In genomic region chr9:112331676-112331955, GRCh38 we compare ENCODE assay signal across 7 cellular contexts. TPM values are rescaled to one million over a fixed set of nuclear protein-coding genes. Genes with fewer than 3 reads are reported as not detected.
DNase-seq lines count a peak whose midpoint lies in the region; ATAC-seq, FAIRE-seq and TF ChIP-seq lines count a peak whose summit lies in the region.

No MANE protein-coding gene starts in this region.

- no peak for TF ChIP-seq RAD21 in H1 (IDR thresholded peaks at IDR 0.05 in 1 of 2, conservative IDR thresholded peaks at IDR 0.05 in 1 of 2; ENCODE audit: low read depth in 2 of 2, low read length in 2 of 2)

- H3K9ac ChIP-seq in H1 (replicated peaks in 1 of 4; ENCODE audit: extremely low read depth in 1 of 4, low read depth in 3 of 4, low read length in 3 of 4): no peak overlapping the region; a peak in 2 of 7 replicates

- no peaks in the 10 kb centered on the region for H3K9me2 ChIP-seq in OCI-LY7 (ENCODE audit: insufficient read depth, low read length)

- H2BK12ac ChIP-seq in H1 (ENCODE audit: low read depth, low read length): no peak overlapping the region

- H2BK120ac ChIP-seq in H1 (replicated peaks; ENCODE audit: low read depth, low read length): no peak overlapping the region

- H4K5ac ChIP-seq in H1 (ENCODE audit: insufficient read length, low read depth, low read length): no peak overlapping the region

- intact Hi-C loops in OCI-LY7 (cut with micrococcal nuclease; ENCODE audit: unreplicated experiment) (loop anchor here (5.0 kb wide), 2 partner anchors 386 to 849 kb away; partner anchors contain the start of genes ECPAS and INIP), psoas muscle (cut with DNase I) (loop anchor here (5.0 to 10.0 kb wide), 4 partner anchors 167 to 847 kb away; partner anchors contain the start of genes UGCG (in 2 of the 2) and ECPAS (in 1 of the 2)), prostate gland (cut with DNase I) (loop anchor here (5.0 to 10.0 kb wide), 5 partner anchors 51 to 483 kb away; partner anchors contain the start of genes HSDL2 and INIP)

- peaks cover 26% of the 10 kb centered on the region for H3K36me3 ChIP-seq in OCI-LY7 (ENCODE audit: insufficient read depth, low read length)
- H3K36me3 ChIP-seq in H1 (ENCODE audit: control insufficient read depth in 2 of 4, insufficient read depth in 4 of 4, low read length in 3 of 4): no peaks in the 10 kb centered on the region
- no peaks in the 10 kb centered on the region for H3K36me3 ChIP-seq in psoas muscle (ENCODE audit: insufficient read depth in 1 of 2, low read depth in 1 of 2)
- no peaks in the 10 kb centered on the region for H3K36me3 ChIP-seq in prostate gland

- H3K4ac ChIP-seq in H1 (replicated peaks; ENCODE audit: insufficient read length, low read depth, low read length): no peak overlapping the region

- H2AK5ac ChIP-seq in H1 (ENCODE audit: low read depth, low read length): no peak overlapping the region

- 67% methylated on average over 3 of the region's 3 CpGs; no CpG with 5 or more reads in 1 of the 2 experiments for WGBS in H1 (ENCODE audit: extremely low coverage in 1 of 2, insufficient coverage in 1 of 2, insufficient read length in 1 of 2, insufficient replicate concordance in 2 of 2, low coverage in 1 of 2, low lambda C conversion rate in 2 of 2, missing lambda C conversion rate in 1 of 2), 2 experiments
- 78 to 90% (median 86%) methylated on average over 3 of the region's 3 CpGs for WGBS in psoas muscle, 3 donors
- 56% methylated on average over 3 of the region's 3 CpGs for WGBS in prostate gland

- TF ChIP-seq EP300 in H1 (IDR thresholded peaks at IDR 0.05; ENCODE audit: borderline replicate concordance in 1 of 2, low read depth in 2 of 2, low read length in 2 of 2): no peak

- POLR2A ChIA-PET in OCI-LY7 (lab: Charles Lee) (interaction anchor here (0.7 to 1.1 kb wide), 2 partner anchors 24 to 165 kb away, joined by 3 read pairs; no protein-coding TSS in a partner anchor), H1 (lab: Charles Lee; ENCODE audit: partially characterized antibody) (interaction anchor here (0.6 kb wide), 1 partner anchor 20 kb away, joined by 3 read pairs; no protein-coding TSS in a partner anchor)

- no peak for TF ChIP-seq CTCF in OCI-LY7 (conservative IDR thresholded peaks at IDR 0.05; ENCODE audit: low read length)
- TF ChIP-seq CTCF in H1 (IDR thresholded peaks at IDR 0.05; ENCODE audit: control extremely low read depth in 1 of 3, insufficient read depth in 1 of 3, low read depth in 1 of 3, low read length in 3 of 3): no peak
- TF ChIP-seq CTCF in psoas muscle (IDR thresholded peaks at IDR 0.05): no peak
- no peak for TF ChIP-seq CTCF in prostate gland (IDR thresholded peaks at IDR 0.05)

- H3K18ac ChIP-seq in H1 (ENCODE audit: extremely low read depth, low read length): no peak overlapping the region

- CTCF ChIA-PET in OCI-LY7 (lab: Charles Lee; ENCODE audit: unreplicated experiment) (no interaction called here), H1 (lab: Charles Lee; ENCODE audit: partially characterized antibody) (interaction anchor here (0.9 to 1.8 kb wide), 8 partner anchors 9 to 253 kb away, joined by 3 to 7 read pairs (median 4); no protein-coding TSS in a partner anchor)

- H2AFZ ChIP-seq in OCI-LY7 (ENCODE audit: low read length) (no peak overlapping the region), H1 (ENCODE audit: low read length) (no peak overlapping the region)

- H3K4me2 ChIP-seq in OCI-LY7 (ENCODE audit: low read length) (peak overlapping the region; percentile 89), H1 (ENCODE audit: insufficient read depth in 1 of 2, low read depth in 2 of 2, low read length in 2 of 2) (peak overlapping the region; percentile 62)

- H2BK20ac ChIP-seq in H1 (ENCODE audit: low read length): no peak overlapping the region

- H4K20me1 ChIP-seq in OCI-LY7 (ENCODE audit: insufficient read depth, low read length) (peaks cover 11% of the 10 kb centered on the region; the same call in 1 of the 2 replicates), H1 (replicated peaks in 1 of 2; ENCODE audit: control insufficient read depth in 1 of 2, insufficient read depth in 2 of 2, low read length in 2 of 2) (peaks cover 0 to 4% of the 10 kb centered on the region in 2 experiments)

- H3K4me3 ChIP-seq in OCI-LY7 (ENCODE audit: low read depth, low read length, poor library complexity, severe bottlenecking) (peak overlapping the region; percentile 86), H1 (ENCODE audit: extremely low read depth in 1 of 4, insufficient read depth in 2 of 4, low read depth in 3 of 4, low read length in 4 of 4) (peak overlapping the region; percentile 79 to 94 (median 84); a peak in 7 of 8 replicates), psoas muscle (peak overlapping the region; percentile 76), prostate gland (peak overlapping the region in 1 of 2 donors; percentile 2)

- H2BK15ac ChIP-seq in H1 (ENCODE audit: low read length): no peak overlapping the region

- no peak overlapping the region for H4K91ac ChIP-seq in H1 (replicated peaks; ENCODE audit: insufficient read length, low read length)

- no peak overlapping the region for H3K14ac ChIP-seq in H1 (ENCODE audit: insufficient read length)

- H3K4me1 ChIP-seq in OCI-LY7 (ENCODE audit: insufficient read depth, low read length, poor library complexity, severe bottlenecking) (peaks cover 23% of the 10 kb centered on the region), H1 (replicated peaks in 1 of 4; ENCODE audit: control insufficient read depth in 3 of 4, insufficient read depth in 4 of 4, low read length in 3 of 4) (peaks cover 0 to 6% (median 0%) of the 10 kb centered on the region in 4 experiments; a peak in 3 of 7 replicates), psoas muscle (peaks cover 16% of the 10 kb centered on the region), prostate gland (replicated peaks) (no peaks in the 10 kb centered on the region)

- no peak overlapping the region for H3K56ac ChIP-seq in H1 (replicated peaks; ENCODE audit: insufficient read length, low read depth, low read length)

- H2BK5ac ChIP-seq in H1 (ENCODE audit: low read depth, low read length): no peak overlapping the region

- no TSS peak for BruUV-seq in OCI-LY7 (replicated peaks; lab: Mats Ljungman, UMichigan)

- H4K8ac ChIP-seq in H1 (ENCODE audit: extremely low read depth, insufficient read depth, low read length): no peak overlapping the region

- peaks cover 62% of the 10 kb centered on the region for H3K79me2 ChIP-seq in OCI-LY7 (ENCODE audit: insufficient read depth, low read depth, low read length)
- H3K79me2 ChIP-seq in H1 (ENCODE audit: control insufficient read depth in 1 of 2, insufficient read depth in 2 of 2, low read length in 2 of 2): peaks cover 14 to 59% of the 10 kb centered on the region in 2 experiments

- H3K27me3 ChIP-seq in H1 (replicated peaks in 1 of 4; ENCODE audit: control insufficient read depth in 3 of 4, extremely low read depth in 1 of 4, insufficient read depth in 3 of 4, low read length in 3 of 4): no peaks in the 10 kb centered on the region
- H3K27me3 ChIP-seq in psoas muscle (ENCODE audit: insufficient read depth in 3 of 3, low read length in 2 of 3): no peaks in the 10 kb centered on the region
- no peaks in the 10 kb centered on the region for H3K27me3 ChIP-seq in prostate gland (replicated peaks; ENCODE audit: insufficient read depth)

- TF ChIP-seq POLR2A in GM12892 (IDR thresholded peaks at IDR 0.05; ENCODE audit: low read depth, low read length) (no peak), H1 (IDR thresholded peaks at IDR 0.05; ENCODE audit: control extremely low read depth in 1 of 2, low read depth in 2 of 2, low read length in 2 of 2) (no peak), prostate gland (IDR thresholded peaks at IDR 0.05) (no peak)

- ATAC-seq in psoas muscle: no peak

- H3K27ac ChIP-seq in OCI-LY7 (ENCODE audit: low read depth, low read length, poor library complexity, severe bottlenecking) (peak overlapping the region; percentile 91), H1 (ENCODE audit: low read depth, low read length) (no peak overlapping the region), psoas muscle (no peak overlapping the region), prostate gland (no peak overlapping the region)

- DNase-seq in GM12892 (ENCODE audit: insufficient read length) (no peak), OCI-LY7 (ENCODE audit: low spot score) (peak; percentile 17), H1 (ENCODE audit: low read depth in 1 of 2, low spot score in 2 of 2) (no peak), psoas muscle (no peak), prostate gland (ENCODE audit: low spot score) (no peak), germinal center (ENCODE audit: low spot score) (no peak)
- no peak for DNase-seq in stimulated activated CD8-positive, alpha-beta memory T cell treated with anti-CD3 and anti-CD28 coated beads, Interleukin-4, amount 100 ng/mL, for 48 hours

- H3K23ac ChIP-seq in H1 (ENCODE audit: insufficient read length): no peak overlapping the region

- FAIRE-seq in GM12892 (lab: Jason Lieb, UNC): peak; percentile 50
- FAIRE-seq in H1 (lab: Jason Lieb, UNC): no peak

- H3K79me1 ChIP-seq in H1 (ENCODE audit: low read depth, low read length): peaks cover 2% of the 10 kb centered on the region; the same call in 1 of the 2 replicates

- no peaks in the 10 kb centered on the region for H3K9me3 ChIP-seq in OCI-LY7 (ENCODE audit: low read length)
- no peaks in the 10 kb centered on the region for H3K9me3 ChIP-seq in H1 (ENCODE audit: insufficient read depth in 2 of 2, low read depth in 1 of 2, low read length in 1 of 2)
- H3K9me3 ChIP-seq in psoas muscle: no peaks in the 10 kb centered on the region
- H3K9me3 ChIP-seq in prostate gland: no peaks in the 10 kb centered on the region

- peaks cover 2% of the 10 kb centered on the region; the same call in 1 of the 2 replicates for H3K23me2 ChIP-seq in H1 (ENCODE audit: low read depth, low read length)

RNA-seq across cellular contexts. Expression of gene PTBP3, which starts 1.8 kb away (rescaled TPM):
- polyA plus RNA-seq in GM12892 (2012; ENCODE audit: missing spikeins): 35.9 TPM
- 33.2 and 38.1 TPM in 2 replicates for total RNA-seq in OCI-LY7 (2014; rRNA removed; shearing (Covaris generic))
- 98.2 and 129 TPM in 2 replicates for total RNA-seq in OCI-LY7 (2022)
- total RNA-seq in H1 (2021; fragmentation: NEBNext Ultra II Directional; extraction: Animal tissue kit (Norgen Biotek cat#: 25700)): 104 and 124 TPM in 2 replicates
- 51.0 and 87.8 TPM in 2 replicates for polyA plus RNA-seq in H1 (2011; rRNA removed)
- 35.2 TPM for polyA plus RNA-seq in H1 (2011; cell fraction: cytosol; rRNA removed)
- 22.6 TPM for polyA plus RNA-seq in H1 (2011; cell fraction: nucleus; rRNA removed)
- polyA plus RNA-seq in H1 (2012, experiment 1 of 2): 15.7 to 34.2 TPM (median 28.2 TPM) in 4 replicates
- polyA plus RNA-seq in H1 (2012, experiment 2 of 2): 2.9 TPM
- polyA plus RNA-seq in H1 (2013, experiment 1 of 2): 48.2 TPM
- polyA plus RNA-seq in H1 (2013, experiment 2 of 2): 46.7 TPM
- polyA minus RNA-seq in H1 (2011; rRNA and poly(A)+ RNA removed): 168 and 239 TPM in 2 replicates
- polyA minus RNA-seq in H1 (2011; cell fraction: cytosol; rRNA and poly(A)+ RNA removed): 51.4 TPM
- 56.7 TPM for polyA minus RNA-seq in H1 (2011; cell fraction: nucleus; rRNA and poly(A)+ RNA removed)
- total RNA-seq in psoas muscle: 10 to 100 TPM in 2 of 4 donors, 1 to 10 TPM in 2; 8.9 to 26.9 (median 11.7) TPM
- 1 to 10 TPM; 2.8 to 9.1 (median 3.9) TPM for polyA plus RNA-seq in psoas muscle
- 100 to 1,000 TPM in 1 of 2 donors, 10 to 100 TPM in 1; 56.6 to 140 TPM for total RNA-seq in prostate gland

RNA-seq across cellular contexts. Expression of gene HSDL2, which starts 48.3 kb away (rescaled TPM):
- 40.5 TPM for polyA plus RNA-seq in GM12892 (2012; ENCODE audit: missing spikeins)
- total RNA-seq in OCI-LY7 (2014; rRNA removed; shearing (Covaris generic)): 10.0 and 12.7 TPM in 2 replicates
- total RNA-seq in OCI-LY7 (2022) (16.6 and 17.1 TPM in 2 replicates), psoas muscle (100 to 1,000 TPM in 1 of 4 donors, 10 to 100 TPM in 3; 86.8 to 119 (median 95.3) TPM), prostate gland (10 to 100 TPM; 22.2 to 25.2 TPM)
- total RNA-seq in H1 (2021; fragmentation: NEBNext Ultra II Directional; extraction: Animal tissue kit (Norgen Biotek cat#: 25700)): 15.4 and 16.4 TPM in 2 replicates
- polyA plus RNA-seq in H1 (2011; rRNA removed) (3.1 and 6.6 TPM in 2 replicates), psoas muscle (10 to 100 TPM; 62.1 to 66.2 (median 64.9) TPM)
- 8.7 TPM for polyA plus RNA-seq in H1 (2011; cell fraction: cytosol; rRNA removed)
- polyA plus RNA-seq in H1 (2011; cell fraction: nucleus; rRNA removed): 3.3 TPM
- 12.7 to 18.9 TPM (median 15.6 TPM) in 4 replicates for polyA plus RNA-seq in H1 (2012, experiment 1 of 2)
- polyA plus RNA-seq in H1 (2012, experiment 2 of 2): 1.2 TPM
- polyA plus RNA-seq in H1 (2013, experiment 1 of 2): 14.5 TPM
- 14.3 TPM for polyA plus RNA-seq in H1 (2013, experiment 2 of 2)
- 11.7 and 27.7 TPM in 2 replicates for polyA minus RNA-seq in H1 (2011; rRNA and poly(A)+ RNA removed)
- 9.5 TPM for polyA minus RNA-seq in H1 (2011; cell fraction: cytosol; rRNA and poly(A)+ RNA removed)
- polyA minus RNA-seq in H1 (2011; cell fraction: nucleus; rRNA and poly(A)+ RNA removed): 24.4 TPM
